In genomic region chr16:88763502-88764053, GRCh38 we compare ENCODE assay signal across 1 cellular context.
TF ChIP-seq lines count a peak whose summit lies in the region.

No MANE protein-coding gene starts in this region.

TF ChIP-seq in HepG2, 621 proteins besides CTCF, POLR2A, EP300 and RAD21 (continued from another document and continues in another):
- 0 out of 2 replicates have a peak, but pooled peaks have one; percentile 23 for TF ChIP-seq ZBTB34 (CRISPR knock-in tag; IDR thresholded peaks at IDR 0.05)
- 0 out of 2 replicates have a peak, but pooled peaks have one; percentile 54 for TF ChIP-seq ZSCAN25 (CRISPR knock-in tag; IDR thresholded peaks at IDR 0.05)
- TF ChIP-seq SMARCC2 (IDR thresholded peaks at IDR 0.05), result no peak
- 0 out of 2 replicates have a peak, but pooled peaks have one; percentile 58 for TF ChIP-seq ZNF639 (CRISPR knock-in tag; conservative IDR thresholded peaks at IDR 0.05)
- no peak for TF ChIP-seq DBP (CRISPR knock-in tag; IDR thresholded peaks at IDR 0.05; ENCODE audit: not compliant biosample characterization)
- TF ChIP-seq ZNF382 (CRISPR knock-in tag; IDR thresholded peaks at IDR 0.05; ENCODE audit: borderline replicate concordance), result no peak
- TF ChIP-seq BCLAF1 (IDR thresholded peaks at IDR 0.05), result no peak
- 0 out of 2 replicates have a peak, but pooled peaks have one; percentile 47 for TF ChIP-seq ZNF569 (CRISPR knock-in tag; IDR thresholded peaks at IDR 0.05; ENCODE audit: borderline replicate concordance)
- no peak for TF ChIP-seq ZNF232 (CRISPR knock-in tag; IDR thresholded peaks at IDR 0.05; ENCODE audit: borderline replicate concordance)
- no peak for TF ChIP-seq MTA3 (CRISPR knock-in tag; IDR thresholded peaks at IDR 0.05)
- TF ChIP-seq ZNF790 (CRISPR knock-in tag; IDR thresholded peaks at IDR 0.05; ENCODE audit: borderline replicate concordance), result no peak
- TF ChIP-seq SIX1 (CRISPR knock-in tag; IDR thresholded peaks at IDR 0.05; ENCODE audit: borderline replicate concordance), result peak; percentile 58; the same call in 1 of the 2 replicates
- peak; percentile 95 for TF ChIP-seq ZNF124 (CRISPR knock-in tag; IDR thresholded peaks at IDR 0.05)
- 0 out of 2 replicates have a peak, but pooled peaks have one; percentile 68 for TF ChIP-seq KDM3A (CRISPR knock-in tag; IDR thresholded peaks at IDR 0.05; ENCODE audit: low read depth)
- no peak for TF ChIP-seq ZNF577 (CRISPR knock-in tag; IDR thresholded peaks at IDR 0.05; ENCODE audit: borderline replicate concordance, low read depth)
- TF ChIP-seq MED1 (CRISPR knock-in tag; IDR thresholded peaks at IDR 0.05), result peak; percentile 89
- no peak for TF ChIP-seq FLYWCH1 (CRISPR knock-in tag; IDR thresholded peaks at IDR 0.05)
- 0 out of 2 replicates have a peak, but pooled peaks have one; percentile 35 for TF ChIP-seq HBP1 (CRISPR knock-in tag; IDR thresholded peaks at IDR 0.05; ENCODE audit: low read depth)
- no peak for TF ChIP-seq ZNF17 (CRISPR knock-in tag; IDR thresholded peaks at IDR 0.05)
- TF ChIP-seq ZNF207 (IDR thresholded peaks at IDR 0.05; ENCODE audit: borderline replicate concordance), result no peak
- no peak for TF ChIP-seq ZNF562 (CRISPR knock-in tag; IDR thresholded peaks at IDR 0.05; ENCODE audit: borderline replicate concordance)
- TF ChIP-seq HMGA1 (CRISPR knock-in tag; conservative IDR thresholded peaks at IDR 0.05), result no peak
- no peak for TF ChIP-seq ZNF468 (CRISPR knock-in tag; IDR thresholded peaks at IDR 0.05)
- 0 out of 2 replicates have a peak, but pooled peaks have one; percentile 73 for TF ChIP-seq POGK (CRISPR knock-in tag; conservative IDR thresholded peaks at IDR 0.05)
- no peak for TF ChIP-seq GLMP (CRISPR knock-in tag; IDR thresholded peaks at IDR 0.05; ENCODE audit: borderline replicate concordance)
- peak; percentile 75 for TF ChIP-seq SP4 (CRISPR knock-in tag; IDR thresholded peaks at IDR 0.05)
- peak; percentile 91 for TF ChIP-seq MLX (CRISPR knock-in tag; IDR thresholded peaks at IDR 0.05)
- TF ChIP-seq ZNF644 (CRISPR knock-in tag; IDR thresholded peaks at IDR 0.05; ENCODE audit: low read depth), result no peak
- TF ChIP-seq ZNF274 (CRISPR knock-in tag; IDR thresholded peaks at IDR 0.05), result no peak
- TF ChIP-seq ZNF773 (CRISPR knock-in tag; IDR thresholded peaks at IDR 0.05; ENCODE audit: borderline replicate concordance), result no peak
- no peak; the same call in 1 of the 2 replicates for TF ChIP-seq ZSCAN31 (CRISPR knock-in tag; IDR thresholded peaks at IDR 0.05; ENCODE audit: low read depth)
- TF ChIP-seq ELK4 (CRISPR knock-in tag; IDR thresholded peaks at IDR 0.05; ENCODE audit: borderline replicate concordance), result no peak
- TF ChIP-seq ZNF496 (CRISPR knock-in tag; IDR thresholded peaks at IDR 0.05; ENCODE audit: insufficient replicate concordance), result no peak
- peak; percentile 97 for TF ChIP-seq RARA (CRISPR knock-in tag; IDR thresholded peaks at IDR 0.05)
- TF ChIP-seq ZNF180 (CRISPR knock-in tag; IDR thresholded peaks at IDR 0.05; ENCODE audit: borderline replicate concordance, low read depth), result no peak
- TF ChIP-seq KDM4B (CRISPR knock-in tag; IDR thresholded peaks at IDR 0.05), result peak; percentile 68; the same call in 1 of the 2 replicates
- no peak for TF ChIP-seq ZHX1 (CRISPR knock-in tag; IDR thresholded peaks at IDR 0.05; ENCODE audit: low read depth)
- peak; percentile 83 for TF ChIP-seq ELF3 (CRISPR knock-in tag; IDR thresholded peaks at IDR 0.05)
- no peak for TF ChIP-seq RBM39 (IDR thresholded peaks at IDR 0.05; ENCODE audit: low read depth, low read length, poor library complexity, severe bottlenecking)
- peak; percentile 96 for TF ChIP-seq ZBTB7B (CRISPR knock-in tag; IDR thresholded peaks at IDR 0.05)
- no peak for TF ChIP-seq TCF7L2 (IDR thresholded peaks at IDR 0.05; ENCODE audit: low read depth, low read length)
